Comparison of ENCODE assay signal across 1 cellular context in genomic region chr7:76257973-76258372, GRCh38.
TF ChIP-seq lines count a peak whose summit lies in the region.

No MANE protein-coding gene starts in this region.

TF ChIP-seq in GM23338, 12 proteins besides CTCF, POLR2A, EP300 and RAD21 (continued from another document):
- TF ChIP-seq REST (IDR thresholded peaks at IDR 0.05; ENCODE audit: unreplicated experiment) (no peak), NANOG (IDR thresholded peaks at IDR 0.05; ENCODE audit: borderline replicate concordance) (no peak), ZNF462 (CRISPR knock-in tag; IDR thresholded peaks at IDR 0.05) (no peak), STAT1 (IDR thresholded peaks at IDR 0.05; ENCODE audit: unreplicated experiment) (no peak), ZNF331 (CRISPR knock-in tag; IDR thresholded peaks at IDR 0.05; ENCODE audit: low read depth) (no peak), POLR2AphosphoS5 (IDR thresholded peaks at IDR 0.05; ENCODE audit: low read depth) (no peak), ETS1 (IDR thresholded peaks at IDR 0.05) (no peak), EZH2 (IDR thresholded peaks at IDR 0.05; ENCODE audit: low read depth, unreplicated experiment) (no peak), EZH2phosphoT487 (IDR thresholded peaks at IDR 0.05; ENCODE audit: unreplicated experiment) (no peak)
